Comparison of ENCODE assay signal across 1 cellular context in the genomic region with DNA sequence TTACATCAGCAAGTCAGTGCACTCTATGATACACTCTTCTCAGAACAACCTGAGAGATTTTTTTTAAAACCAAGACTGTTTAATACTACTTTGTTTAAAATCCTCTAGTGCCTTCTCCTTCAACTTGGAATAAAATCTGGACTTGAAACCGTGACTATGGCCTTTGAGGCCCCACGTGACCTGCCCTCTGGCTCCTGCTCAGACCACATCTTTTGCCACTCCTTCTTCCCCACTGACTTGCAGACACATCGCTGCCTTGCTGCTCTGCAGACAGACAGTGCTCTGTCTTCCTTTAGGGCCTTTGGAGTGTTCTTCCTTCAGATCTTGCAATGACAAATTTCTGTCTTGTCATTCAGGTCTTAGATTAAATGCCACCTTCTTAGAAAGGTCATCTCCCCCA.
TF ChIP-seq lines count a peak whose summit lies in the region.

No MANE protein-coding gene starts in this region.

TF ChIP-seq in IMR-90, 13 proteins besides CTCF, POLR2A, EP300 and RAD21 (continued from another document):
- TF ChIP-seq, protein P1, sequence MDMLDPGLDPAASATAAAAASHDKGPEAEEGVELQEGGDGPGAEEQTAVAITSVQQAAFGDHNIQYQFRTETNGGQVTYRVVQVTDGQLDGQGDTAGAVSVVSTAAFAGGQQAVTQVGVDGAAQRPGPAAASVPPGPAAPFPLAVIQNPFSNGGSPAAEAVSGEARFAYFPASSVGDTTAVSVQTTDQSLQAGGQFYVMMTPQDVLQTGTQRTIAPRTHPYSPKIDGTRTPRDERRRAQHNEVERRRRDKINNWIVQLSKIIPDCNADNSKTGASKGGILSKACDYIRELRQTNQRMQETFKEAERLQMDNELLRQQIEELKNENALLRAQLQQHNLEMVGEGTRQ (IDR thresholded peaks at IDR 0.05; ENCODE audit: low read depth, low read length) = no peak
- TF ChIP-seq FOS (IDR thresholded peaks at IDR 0.05; ENCODE audit: low read depth, low read length) (no peak), SMC3 (IDR thresholded peaks at IDR 0.05; ENCODE audit: low read depth, low read length) (no peak), RFX5 (IDR thresholded peaks at IDR 0.05; ENCODE audit: low read depth, low read length) (no peak), BHLHE40 (IDR thresholded peaks at IDR 0.05; ENCODE audit: low read depth, low read length) (no peak), MXI1 (IDR thresholded peaks at IDR 0.05; ENCODE audit: borderline replicate concordance, low read depth, low read length) (no peak), NFE2L2 (IDR thresholded peaks at IDR 0.05; ENCODE audit: low read depth, low read length) (no peak), RCOR1 (IDR thresholded peaks at IDR 0.05; ENCODE audit: insufficient replicate concordance, low read length) (no peak)
